2 cellular contexts compared by ENCODE assay signal in the genomic region with DNA sequence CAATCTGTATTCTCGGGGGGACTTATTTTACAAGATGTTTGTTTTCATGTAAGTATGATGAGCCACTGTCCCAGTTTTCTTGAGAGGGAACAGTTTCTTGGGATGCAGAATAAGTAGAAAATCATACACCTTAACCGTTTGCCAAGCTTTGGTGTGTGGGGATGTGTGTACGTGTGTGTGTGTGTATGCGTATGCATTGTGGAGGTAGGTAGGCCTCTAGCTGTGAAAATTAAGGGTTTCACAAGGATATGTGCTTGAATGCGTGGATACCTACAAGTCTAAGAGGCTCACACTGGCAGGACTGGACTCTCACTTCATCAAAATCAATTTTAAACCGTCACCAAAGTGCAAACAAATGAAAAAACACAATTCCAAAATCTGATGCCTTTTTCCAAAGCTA.
TF ChIP-seq lines count a peak whose summit lies in the region.

No MANE protein-coding gene starts in this region.

TF ChIP-seq in IMR-90, 13 proteins besides CTCF, POLR2A, EP300 and RAD21 (continued from another document):
- TF ChIP-seq MXI1 (IDR thresholded peaks at IDR 0.05; ENCODE audit: borderline replicate concordance, low read depth, low read length) (no peak), FOS (IDR thresholded peaks at IDR 0.05; ENCODE audit: low read depth, low read length) (no peak), MAFK (IDR thresholded peaks at IDR 0.05; ENCODE audit: low read depth, low read length) (no peak), RCOR1 (IDR thresholded peaks at IDR 0.05; ENCODE audit: insufficient replicate concordance, low read length) (no peak)

TF ChIP-seq in neural cell, 6 proteins besides CTCF, POLR2A, EP300 and RAD21 (continued from another document):
- TF ChIP-seq, protein P1, sequence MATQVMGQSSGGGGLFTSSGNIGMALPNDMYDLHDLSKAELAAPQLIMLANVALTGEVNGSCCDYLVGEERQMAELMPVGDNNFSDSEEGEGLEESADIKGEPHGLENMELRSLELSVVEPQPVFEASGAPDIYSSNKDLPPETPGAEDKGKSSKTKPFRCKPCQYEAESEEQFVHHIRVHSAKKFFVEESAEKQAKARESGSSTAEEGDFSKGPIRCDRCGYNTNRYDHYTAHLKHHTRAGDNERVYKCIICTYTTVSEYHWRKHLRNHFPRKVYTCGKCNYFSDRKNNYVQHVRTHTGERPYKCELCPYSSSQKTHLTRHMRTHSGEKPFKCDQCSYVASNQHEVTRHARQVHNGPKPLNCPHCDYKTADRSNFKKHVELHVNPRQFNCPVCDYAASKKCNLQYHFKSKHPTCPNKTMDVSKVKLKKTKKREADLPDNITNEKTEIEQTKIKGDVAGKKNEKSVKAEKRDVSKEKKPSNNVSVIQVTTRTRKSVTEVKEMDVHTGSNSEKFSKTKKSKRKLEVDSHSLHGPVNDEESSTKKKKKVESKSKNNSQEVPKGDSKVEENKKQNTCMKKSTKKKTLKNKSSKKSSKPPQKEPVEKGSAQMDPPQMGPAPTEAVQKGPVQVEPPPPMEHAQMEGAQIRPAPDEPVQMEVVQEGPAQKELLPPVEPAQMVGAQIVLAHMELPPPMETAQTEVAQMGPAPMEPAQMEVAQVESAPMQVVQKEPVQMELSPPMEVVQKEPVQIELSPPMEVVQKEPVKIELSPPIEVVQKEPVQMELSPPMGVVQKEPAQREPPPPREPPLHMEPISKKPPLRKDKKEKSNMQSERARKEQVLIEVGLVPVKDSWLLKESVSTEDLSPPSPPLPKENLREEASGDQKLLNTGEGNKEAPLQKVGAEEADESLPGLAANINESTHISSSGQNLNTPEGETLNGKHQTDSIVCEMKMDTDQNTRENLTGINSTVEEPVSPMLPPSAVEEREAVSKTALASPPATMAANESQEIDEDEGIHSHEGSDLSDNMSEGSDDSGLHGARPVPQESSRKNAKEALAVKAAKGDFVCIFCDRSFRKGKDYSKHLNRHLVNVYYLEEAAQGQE (IDR thresholded peaks at IDR 0.05; ENCODE audit: borderline replicate concordance) = no peak
